In the genomic region with DNA sequence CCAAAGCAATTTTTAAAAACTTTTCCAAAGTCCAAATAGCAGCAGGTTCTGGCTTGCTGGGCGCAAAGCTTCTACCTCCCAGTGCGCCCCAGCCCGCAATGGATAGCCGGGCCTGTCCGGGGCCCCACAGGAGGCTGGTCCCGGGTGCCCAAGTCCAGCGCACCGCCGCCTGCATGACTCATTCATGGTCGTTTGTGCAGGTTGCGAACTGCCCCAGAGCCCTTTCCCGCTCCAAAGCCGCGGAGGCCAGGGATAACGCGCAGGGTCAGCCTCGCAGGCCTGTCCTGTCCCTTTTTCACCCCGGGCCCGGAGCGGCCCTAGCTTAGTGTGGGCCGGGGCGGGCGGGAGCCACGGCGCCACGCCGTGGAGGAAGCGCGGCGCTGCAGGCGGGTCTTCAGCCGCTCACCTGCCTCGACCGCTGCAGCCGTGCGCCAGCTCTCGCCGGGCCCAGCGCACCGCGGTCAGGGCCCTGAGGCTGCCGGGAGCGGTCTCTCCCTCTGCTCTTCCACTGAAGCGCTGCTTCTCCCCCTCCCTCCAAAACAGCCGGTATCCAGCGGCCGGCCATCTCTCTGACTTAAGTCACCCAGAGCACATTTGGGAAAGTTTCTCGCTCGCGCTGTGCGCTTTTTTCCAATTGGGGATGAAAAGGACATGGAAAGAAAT, we compare ENCODE assay signal across 1 cellular context.
TF ChIP-seq lines count a peak whose summit lies in the region.

No MANE protein-coding gene starts in this region.

TF ChIP-seq in HepG2, 621 proteins besides CTCF, POLR2A, EP300 and RAD21 (continued from another document and continues in another):
- TF ChIP-seq SPEN (CRISPR knock-in tag; IDR thresholded peaks at IDR 0.05; ENCODE audit: low read depth) (peak; percentile 60; the same call in 1 of the 2 replicates), REPIN1 (CRISPR knock-in tag; IDR thresholded peaks at IDR 0.05; ENCODE audit: borderline replicate concordance, low read depth) (no peak; the same call in 1 of the 2 replicates), SMAD1 (CRISPR knock-in tag; IDR thresholded peaks at IDR 0.05; ENCODE audit: borderline replicate concordance, low read depth) (no peak), ZNF138 (CRISPR knock-in tag; IDR thresholded peaks at IDR 0.05; ENCODE audit: low read depth) (no peak), AKAP8 (CRISPR knock-in tag; IDR thresholded peaks at IDR 0.05) (no peak), ZNF674 (CRISPR knock-in tag; IDR thresholded peaks at IDR 0.05; ENCODE audit: low read depth) (no peak), ZNF143 (CRISPR knock-in tag; IDR thresholded peaks at IDR 0.05) (no peak), FOXM1 (CRISPR knock-in tag; IDR thresholded peaks at IDR 0.05) (no peak), ZNF232 (CRISPR knock-in tag; IDR thresholded peaks at IDR 0.05; ENCODE audit: borderline replicate concordance) (no peak), SRSF9 (IDR thresholded peaks at IDR 0.05; ENCODE audit: borderline replicate concordance, insufficient read depth, low read depth, low read length, poor library complexity, severe bottlenecking) (no peak), SKI (IDR thresholded peaks at IDR 0.05; ENCODE audit: partially characterized antibody) (peak; percentile 16), MAFG (CRISPR knock-in tag; IDR thresholded peaks at IDR 0.05) (no peak), ZNF775 (CRISPR knock-in tag; IDR thresholded peaks at IDR 0.05; ENCODE audit: borderline replicate concordance) (no peak), HMGA1 (CRISPR knock-in tag; conservative IDR thresholded peaks at IDR 0.05) (no peak), ATM (IDR thresholded peaks at IDR 0.05; ENCODE audit: borderline replicate concordance) (no peak), ZNF772 (CRISPR knock-in tag; IDR thresholded peaks at IDR 0.05) (0 out of 2 replicates have a peak, but pooled peaks have one; percentile 43), ERF (CRISPR knock-in tag; IDR thresholded peaks at IDR 0.05) (peak; percentile 73), ZNF326 (CRISPR knock-in tag; IDR thresholded peaks at IDR 0.05; ENCODE audit: borderline replicate concordance) (no peak), ZKSCAN8 (CRISPR knock-in tag; IDR thresholded peaks at IDR 0.05; ENCODE audit: borderline replicate concordance) (no peak), ZNF850 (CRISPR knock-in tag; conservative IDR thresholded peaks at IDR 0.05) (no peak), ZNF446 (CRISPR knock-in tag; IDR thresholded peaks at IDR 0.05) (0 out of 2 replicates have a peak, but pooled peaks have one; percentile 45), NFIB (CRISPR knock-in tag; IDR thresholded peaks at IDR 0.05; ENCODE audit: borderline replicate concordance) (no peak), ZFP37 (CRISPR knock-in tag; IDR thresholded peaks at IDR 0.05; ENCODE audit: borderline replicate concordance) (no peak), ZBTB3 (CRISPR knock-in tag; IDR thresholded peaks at IDR 0.05; ENCODE audit: borderline replicate concordance, low read depth) (no peak), ZNF878 (CRISPR knock-in tag; IDR thresholded peaks at IDR 0.05) (0 out of 2 replicates have a peak, but pooled peaks have one; percentile 40), CBX2 (IDR thresholded peaks at IDR 0.05; ENCODE audit: low read depth, low read length) (no peak), CBX2 (CRISPR knock-in tag; IDR thresholded peaks at IDR 0.05; ENCODE audit: low read depth) (no peak), ZNF350 (CRISPR knock-in tag; IDR thresholded peaks at IDR 0.05; ENCODE audit: borderline replicate concordance, low read depth) (no peak), RARG (CRISPR knock-in tag; IDR thresholded peaks at IDR 0.05; ENCODE audit: low read depth) (no peak), ZSCAN20 (CRISPR knock-in tag; IDR thresholded peaks at IDR 0.05; ENCODE audit: borderline replicate concordance) (no peak), ZNF441 (CRISPR knock-in tag; IDR thresholded peaks at IDR 0.05; ENCODE audit: borderline replicate concordance) (0 out of 2 replicates have a peak, but pooled peaks have one; percentile 23), KDM1A (CRISPR knock-in tag; IDR thresholded peaks at IDR 0.05) (no peak), SMYD3 (CRISPR knock-in tag; IDR thresholded peaks at IDR 0.05) (no peak), U2AF2 (IDR thresholded peaks at IDR 0.05; ENCODE audit: low read depth, low read length) (no peak), ZNF33B (CRISPR knock-in tag; IDR thresholded peaks at IDR 0.05) (no peak), PRPF4 (IDR thresholded peaks at IDR 0.05; ENCODE audit: low read depth, low read length, poor library complexity, severe bottlenecking) (no peak), ZNF460 (CRISPR knock-in tag; IDR thresholded peaks at IDR 0.05; ENCODE audit: borderline replicate concordance) (no peak), SIN3B (IDR thresholded peaks at IDR 0.05; ENCODE audit: low read length) (no peak), ZNF253 (CRISPR knock-in tag; IDR thresholded peaks at IDR 0.05; ENCODE audit: borderline replicate concordance) (no peak), ONECUT2 (CRISPR knock-in tag; IDR thresholded peaks at IDR 0.05) (no peak), ZNF510 (CRISPR knock-in tag; IDR thresholded peaks at IDR 0.05; ENCODE audit: low read depth) (no peak), NFE2L1 (CRISPR knock-in tag; IDR thresholded peaks at IDR 0.05; ENCODE audit: borderline replicate concordance) (no peak)
- TF ChIP-seq, protein P1, sequence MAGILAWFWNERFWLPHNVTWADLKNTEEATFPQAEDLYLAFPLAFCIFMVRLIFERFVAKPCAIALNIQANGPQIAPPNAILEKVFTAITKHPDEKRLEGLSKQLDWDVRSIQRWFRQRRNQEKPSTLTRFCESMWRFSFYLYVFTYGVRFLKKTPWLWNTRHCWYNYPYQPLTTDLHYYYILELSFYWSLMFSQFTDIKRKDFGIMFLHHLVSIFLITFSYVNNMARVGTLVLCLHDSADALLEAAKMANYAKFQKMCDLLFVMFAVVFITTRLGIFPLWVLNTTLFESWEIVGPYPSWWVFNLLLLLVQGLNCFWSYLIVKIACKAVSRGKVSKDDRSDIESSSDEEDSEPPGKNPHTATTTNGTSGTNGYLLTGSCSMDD (CRISPR knock-in tag; IDR thresholded peaks at IDR 0.05) = no peak
- TF ChIP-seq, protein P2, sequence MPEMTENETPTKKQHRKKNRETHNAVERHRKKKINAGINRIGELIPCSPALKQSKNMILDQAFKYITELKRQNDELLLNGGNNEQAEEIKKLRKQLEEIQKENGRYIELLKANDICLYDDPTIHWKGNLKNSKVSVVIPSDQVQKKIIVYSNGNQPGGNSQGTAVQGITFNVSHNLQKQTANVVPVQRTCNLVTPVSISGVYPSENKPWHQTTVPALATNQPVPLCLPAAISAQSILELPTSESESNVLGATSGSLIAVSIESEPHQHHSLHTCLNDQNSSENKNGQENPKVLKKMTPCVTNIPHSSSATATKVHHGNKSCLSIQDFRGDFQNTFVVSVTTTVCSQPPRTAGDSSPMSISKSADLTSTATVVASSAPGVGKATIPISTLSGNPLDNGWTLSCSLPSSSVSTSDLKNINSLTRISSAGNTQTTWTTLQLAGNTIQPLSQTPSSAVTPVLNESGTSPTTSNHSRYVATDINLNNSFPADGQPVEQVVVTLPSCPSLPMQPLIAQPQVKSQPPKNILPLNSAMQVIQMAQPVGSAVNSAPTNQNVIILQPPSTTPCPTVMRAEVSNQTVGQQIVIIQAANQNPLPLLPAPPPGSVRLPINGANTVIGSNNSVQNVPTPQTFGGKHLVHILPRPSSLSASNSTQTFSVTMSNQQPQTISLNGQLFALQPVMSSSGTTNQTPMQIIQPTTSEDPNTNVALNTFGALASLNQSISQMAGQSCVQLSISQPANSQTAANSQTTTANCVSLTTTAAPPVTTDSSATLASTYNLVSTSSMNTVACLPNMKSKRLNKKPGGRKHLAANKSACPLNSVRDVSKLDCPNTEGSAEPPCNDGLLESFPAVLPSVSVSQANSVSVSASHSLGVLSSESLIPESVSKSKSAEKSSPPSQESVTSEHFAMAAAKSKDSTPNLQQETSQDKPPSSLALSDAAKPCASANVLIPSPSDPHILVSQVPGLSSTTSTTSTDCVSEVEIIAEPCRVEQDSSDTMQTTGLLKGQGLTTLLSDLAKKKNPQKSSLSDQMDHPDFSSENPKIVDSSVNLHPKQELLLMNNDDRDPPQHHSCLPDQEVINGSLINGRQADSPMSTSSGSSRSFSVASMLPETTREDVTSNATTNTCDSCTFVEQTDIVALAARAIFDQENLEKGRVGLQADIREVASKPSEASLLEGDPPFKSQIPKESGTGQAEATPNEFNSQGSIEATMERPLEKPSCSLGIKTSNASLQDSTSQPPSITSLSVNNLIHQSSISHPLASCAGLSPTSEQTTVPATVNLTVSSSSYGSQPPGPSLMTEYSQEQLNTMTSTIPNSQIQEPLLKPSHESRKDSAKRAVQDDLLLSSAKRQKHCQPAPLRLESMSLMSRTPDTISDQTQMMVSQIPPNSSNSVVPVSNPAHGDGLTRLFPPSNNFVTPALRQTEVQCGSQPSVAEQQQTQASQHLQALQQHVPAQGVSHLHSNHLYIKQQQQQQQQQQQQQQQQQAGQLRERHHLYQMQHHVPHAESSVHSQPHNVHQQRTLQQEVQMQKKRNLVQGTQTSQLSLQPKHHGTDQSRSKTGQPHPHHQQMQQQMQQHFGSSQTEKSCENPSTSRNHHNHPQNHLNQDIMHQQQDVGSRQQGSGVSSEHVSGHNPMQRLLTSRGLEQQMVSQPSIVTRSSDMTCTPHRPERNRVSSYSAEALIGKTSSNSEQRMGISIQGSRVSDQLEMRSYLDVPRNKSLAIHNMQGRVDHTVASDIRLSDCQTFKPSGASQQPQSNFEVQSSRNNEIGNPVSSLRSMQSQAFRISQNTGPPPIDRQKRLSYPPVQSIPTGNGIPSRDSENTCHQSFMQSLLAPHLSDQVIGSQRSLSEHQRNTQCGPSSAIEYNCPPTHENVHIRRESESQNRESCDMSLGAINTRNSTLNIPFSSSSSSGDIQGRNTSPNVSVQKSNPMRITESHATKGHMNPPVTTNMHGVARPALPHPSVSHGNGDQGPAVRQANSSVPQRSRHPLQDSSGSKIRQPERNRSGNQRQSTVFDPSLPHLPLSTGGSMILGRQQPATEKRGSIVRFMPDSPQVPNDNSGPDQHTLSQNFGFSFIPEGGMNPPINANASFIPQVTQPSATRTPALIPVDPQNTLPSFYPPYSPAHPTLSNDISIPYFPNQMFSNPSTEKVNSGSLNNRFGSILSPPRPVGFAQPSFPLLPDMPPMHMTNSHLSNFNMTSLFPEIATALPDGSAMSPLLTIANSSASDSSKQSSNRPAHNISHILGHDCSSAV (CRISPR knock-in tag; IDR thresholded peaks at IDR 0.05; ENCODE audit: borderline replicate concordance) = no peak
- TF ChIP-seq, protein P3, sequence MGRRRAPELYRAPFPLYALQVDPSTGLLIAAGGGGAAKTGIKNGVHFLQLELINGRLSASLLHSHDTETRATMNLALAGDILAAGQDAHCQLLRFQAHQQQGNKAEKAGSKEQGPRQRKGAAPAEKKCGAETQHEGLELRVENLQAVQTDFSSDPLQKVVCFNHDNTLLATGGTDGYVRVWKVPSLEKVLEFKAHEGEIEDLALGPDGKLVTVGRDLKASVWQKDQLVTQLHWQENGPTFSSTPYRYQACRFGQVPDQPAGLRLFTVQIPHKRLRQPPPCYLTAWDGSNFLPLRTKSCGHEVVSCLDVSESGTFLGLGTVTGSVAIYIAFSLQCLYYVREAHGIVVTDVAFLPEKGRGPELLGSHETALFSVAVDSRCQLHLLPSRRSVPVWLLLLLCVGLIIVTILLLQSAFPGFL (CRISPR knock-in tag; IDR thresholded peaks at IDR 0.05) = no peak
- TF ChIP-seq, protein P4, sequence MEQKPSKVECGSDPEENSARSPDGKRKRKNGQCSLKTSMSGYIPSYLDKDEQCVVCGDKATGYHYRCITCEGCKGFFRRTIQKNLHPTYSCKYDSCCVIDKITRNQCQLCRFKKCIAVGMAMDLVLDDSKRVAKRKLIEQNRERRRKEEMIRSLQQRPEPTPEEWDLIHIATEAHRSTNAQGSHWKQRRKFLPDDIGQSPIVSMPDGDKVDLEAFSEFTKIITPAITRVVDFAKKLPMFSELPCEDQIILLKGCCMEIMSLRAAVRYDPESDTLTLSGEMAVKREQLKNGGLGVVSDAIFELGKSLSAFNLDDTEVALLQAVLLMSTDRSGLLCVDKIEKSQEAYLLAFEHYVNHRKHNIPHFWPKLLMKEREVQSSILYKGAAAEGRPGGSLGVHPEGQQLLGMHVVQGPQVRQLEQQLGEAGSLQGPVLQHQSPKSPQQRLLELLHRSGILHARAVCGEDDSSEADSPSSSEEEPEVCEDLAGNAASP (CRISPR knock-in tag; IDR thresholded peaks at IDR 0.05; ENCODE audit: borderline replicate concordance) = peak; percentile 71; the same call in 1 of the 2 replicates
- TF ChIP-seq, protein P5, sequence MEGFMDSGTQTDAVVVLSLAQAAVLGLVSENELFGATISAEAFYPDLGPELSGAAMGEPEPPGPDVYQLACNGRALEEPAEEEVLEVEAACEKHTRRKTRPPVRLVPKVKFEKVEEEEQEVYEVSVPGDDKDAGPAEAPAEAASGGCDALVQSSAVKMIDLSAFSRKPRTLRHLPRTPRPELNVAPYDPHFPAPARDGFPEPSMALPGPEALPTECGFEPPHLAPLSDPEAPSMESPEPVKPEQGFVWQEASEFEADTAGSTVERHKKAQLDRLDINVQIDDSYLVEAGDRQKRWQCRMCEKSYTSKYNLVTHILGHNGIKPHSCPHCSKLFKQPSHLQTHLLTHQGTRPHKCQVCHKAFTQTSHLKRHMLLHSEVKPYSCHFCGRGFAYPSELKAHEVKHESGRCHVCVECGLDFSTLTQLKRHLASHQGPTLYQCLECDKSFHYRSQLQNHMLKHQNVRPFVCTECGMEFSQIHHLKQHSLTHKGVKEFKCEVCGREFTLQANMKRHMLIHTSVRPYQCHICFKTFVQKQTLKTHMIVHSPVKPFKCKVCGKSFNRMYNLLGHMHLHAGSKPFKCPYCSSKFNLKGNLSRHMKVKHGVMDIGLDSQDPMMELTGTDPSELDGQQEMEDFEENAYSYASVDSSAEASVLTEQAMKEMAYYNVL (CRISPR knock-in tag; IDR thresholded peaks at IDR 0.05; ENCODE audit: borderline replicate concordance) = peak; percentile 60; the same call in 1 of the 2 replicates
- TF ChIP-seq, protein P6, sequence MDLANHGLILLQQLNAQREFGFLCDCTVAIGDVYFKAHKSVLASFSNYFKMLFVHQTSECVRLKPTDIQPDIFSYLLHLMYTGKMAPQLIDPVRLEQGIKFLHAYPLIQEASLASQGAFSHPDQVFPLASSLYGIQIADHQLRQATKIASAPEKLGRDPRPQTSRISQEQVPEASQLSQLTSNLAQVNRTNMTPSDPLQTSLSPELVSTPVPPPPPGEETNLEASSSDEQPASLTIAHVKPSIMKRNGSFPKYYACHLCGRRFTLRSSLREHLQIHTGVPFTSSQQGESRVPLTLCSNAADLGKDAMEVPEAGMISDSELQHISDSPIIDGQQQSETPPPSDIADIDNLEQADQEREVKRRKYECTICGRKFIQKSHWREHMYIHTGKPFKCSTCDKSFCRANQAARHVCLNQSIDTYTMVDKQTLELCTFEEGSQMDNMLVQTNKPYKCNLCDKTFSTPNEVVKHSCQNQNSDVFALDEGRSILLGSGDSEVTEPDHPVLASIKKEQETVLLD (CRISPR knock-in tag; IDR thresholded peaks at IDR 0.05; ENCODE audit: low read depth) = no peak
- TF ChIP-seq, protein P7, sequence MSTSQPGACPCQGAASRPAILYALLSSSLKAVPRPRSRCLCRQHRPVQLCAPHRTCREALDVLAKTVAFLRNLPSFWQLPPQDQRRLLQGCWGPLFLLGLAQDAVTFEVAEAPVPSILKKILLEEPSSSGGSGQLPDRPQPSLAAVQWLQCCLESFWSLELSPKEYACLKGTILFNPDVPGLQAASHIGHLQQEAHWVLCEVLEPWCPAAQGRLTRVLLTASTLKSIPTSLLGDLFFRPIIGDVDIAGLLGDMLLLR (CRISPR knock-in tag; IDR thresholded peaks at IDR 0.05) = no peak
